13 cellular contexts compared by ENCODE assay signal in genomic region chr2:182506606-182507005, GRCh38.
DNase-seq lines count a peak whose midpoint lies in the region; ATAC-seq and TF ChIP-seq lines count a peak whose summit lies in the region.
"Had no signal": no experiment of that assay in that cellular context is flagged by ENCODE, and none has a peak within 500 bp of the region (broad histone marks: within the 10 kb centered on the region; RNA-seq: fewer than 3 reads in every experiment).

No MANE protein-coding gene starts in this region.

- H3K4me1 ChIP-seq in GM23248 (ENCODE audit: insufficient read depth) (peaks cover 31% of the 10 kb centered on the region), osteoblast (ENCODE audit: insufficient read depth, low read length) (peaks cover 14% of the 10 kb centered on the region)
- H3K4me1 ChIP-seq: sigmoid colon, testis had no signal

- H3K9ac ChIP-seq in GM23248: no peak overlapping the region

- H3K27me3 ChIP-seq in GM23248 (replicated peaks; ENCODE audit: insufficient read depth) (no peaks in the 10 kb centered on the region), osteoblast (ENCODE audit: insufficient read depth, low read length) (no peaks in the 10 kb centered on the region)
- H3K27me3 ChIP-seq: sigmoid colon, testis had no signal

- DNase-seq in GM23248 (peak; percentile 67), NCI-H69 (lab: John Stamatoyannopoulos, UW) (peak; percentile 3), fibroblast of mammary gland (ENCODE audit: low read depth) (peak; percentile 58), osteoblast (ENCODE audit: insufficient read length, low spot score, missing footprints) (peak; percentile 31), NCI-H526 treated with DMSO at 0.1 percent for 48 hours (lab: John Stamatoyannopoulos, UW) (no peak)
- no peak for DNase-seq in stimulated activated naive CD4-positive, alpha-beta T cell treated with Interleukin-2 at 50 U/mL for 16 hours (lab: John Stamatoyannopoulos, UW)
- DNase-seq: activated T-cell treated with anti-CD3 and anti-CD28 coated beads, Interleukin-2, amount 50 U/mL, for 72 hours; NCI-H2107; OCI-M1; sigmoid colon; testis had no signal

- TF ChIP-seq CTCF in fibroblast of mammary gland (conservative IDR thresholded peaks at IDR 0.05; ENCODE audit: control insufficient read depth, insufficient read depth, low read depth, low read length) (no peak), osteoblast (IDR thresholded peaks at IDR 0.05; ENCODE audit: extremely low read depth, low read depth, low read length) (no peak)

- H3K4me2 ChIP-seq in GM23248 (ENCODE audit: unreplicated experiment) (no peak overlapping the region), osteoblast (ENCODE audit: insufficient read depth, low read length) (no peak overlapping the region)

- H3F3A ChIP-seq in GM23248 (ENCODE audit: insufficient read depth): peaks cover 16% of the 10 kb centered on the region; the same call in 1 of the 2 replicates

- H3K9me3 ChIP-seq in GM23248 (ENCODE audit: low read depth): no peaks in the 10 kb centered on the region
- no peaks in the 10 kb centered on the region for H3K9me3 ChIP-seq in osteoblast (ENCODE audit: low read depth, low read length)
- H3K9me3 ChIP-seq: sigmoid colon, testis had no signal

- H3K9me2 ChIP-seq in GM23248 (ENCODE audit: insufficient read depth): no peaks in the 10 kb centered on the region

- in situ Hi-C loops in GM23248 (cut with MboI): no loop called here

- H3K27ac ChIP-seq in GM23248: peak overlapping the region; percentile 40
- peak overlapping the region; percentile 59 for H3K27ac ChIP-seq in osteoblast (ENCODE audit: low read depth, low read length)
- H3K27ac ChIP-seq: epithelial cell of prostate, sigmoid colon, testis had no signal

- H3K36me3 ChIP-seq in GM23248 (ENCODE audit: low read depth) (no peaks in the 10 kb centered on the region), osteoblast (ENCODE audit: insufficient read depth, low read length) (no peaks in the 10 kb centered on the region)
- H3K36me3 ChIP-seq: sigmoid colon had no signal

- no peak overlapping the region for H3K4me3 ChIP-seq in GM23248
- no peak overlapping the region for H3K4me3 ChIP-seq in fibroblast of mammary gland (ENCODE audit: control insufficient read depth, low read depth, low read length)
- no peak overlapping the region for H3K4me3 ChIP-seq in osteoblast (ENCODE audit: insufficient read depth, low read length)
- H3K4me3 ChIP-seq: sigmoid colon, testis had no signal

- H2AFZ ChIP-seq in GM23248 (no peak overlapping the region), osteoblast (ENCODE audit: low read length) (no peak overlapping the region)

- no peaks in the 10 kb centered on the region for H3K79me2 ChIP-seq in GM23248 (ENCODE audit: insufficient read depth)
- H3K79me2 ChIP-seq in osteoblast (ENCODE audit: insufficient read depth, low read length): no peaks in the 10 kb centered on the region

- ATAC-seq in HG03139 (IDR thresholded peaks at IDR 0.05; ENCODE audit: unreplicated experiment): no peak
- ATAC-seq: activated T-cell treated with anti-CD3 and anti-CD28 coated beads, Interleukin-2, amount 50 U/mL, for 72 hours had no signal

- no peaks in the 10 kb centered on the region for H4K20me1 ChIP-seq in GM23248 (ENCODE audit: insufficient read depth)
- H4K20me1 ChIP-seq in osteoblast (ENCODE audit: insufficient read depth, low read length): no peaks in the 10 kb centered on the region

Comparison
In these comparisons a context has a peak if more than half of its experiments do, and no peak if none do; other contexts are left out.
1. DNase-seq: peak in GM23248 (single experiment), NCI-H69 (single experiment), fibroblast of mammary gland (single experiment) and osteoblast (single experiment); none in NCI-H526 treated with DMSO at 0.1 percent for 48 hours (single experiment) and stimulated activated naive CD4-positive, alpha-beta T cell treated with Interleukin-2 at 50 U/mL for 16 hours (single experiment).